26 cellular contexts compared by ENCODE assay signal in the genomic region with DNA sequence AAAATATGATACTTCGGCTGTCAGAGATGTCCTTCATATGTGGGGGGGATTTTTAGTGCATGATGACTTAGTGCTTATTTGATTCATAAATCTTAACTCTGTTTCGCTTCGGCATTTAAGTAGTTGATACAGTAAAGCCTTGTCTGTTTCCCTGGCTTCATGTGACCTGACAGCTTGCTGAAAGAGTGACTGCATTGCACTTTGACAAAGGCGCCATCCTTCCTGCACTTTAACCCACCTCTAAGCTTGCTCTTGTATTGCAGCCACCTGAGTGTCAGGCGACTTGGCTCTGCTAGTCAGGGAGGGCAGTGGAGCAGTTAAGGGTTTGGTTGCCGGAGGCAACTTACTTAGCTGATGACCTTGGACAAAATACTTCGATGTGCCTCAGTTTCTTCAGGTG.
"Had no signal": no experiment of that assay in that cellular context is flagged by ENCODE, and none has a peak within 500 bp of the region (broad histone marks: within the 10 kb centered on the region; RNA-seq: fewer than 3 reads in every experiment).

No MANE protein-coding gene starts in this region.

- H3K4me3 ChIP-seq: heart right ventricle, left lung, lung, mucosa of descending colon, pancreas, psoas muscle, right atrium auricular region, SJSA1, thoracic aorta, upper lobe of left lung had no signal

- H3K27me3 ChIP-seq: foreskin keratinocyte, heart right ventricle, left lung, pancreas, right atrium auricular region, SJSA1, upper lobe of left lung had no signal

- FAIRE-seq: pancreas had no signal

- H3K4me3 Mint-ChIP-seq: activated CD4-positive, alpha-beta T cell treated with anti-CD3 and anti-CD28 coated beads for 36 hours; activated naive CD8-positive, alpha-beta T cell treated with anti-CD3 and anti-CD28 coated beads, Interleukin-2, amount 50 U/mL, for 24 hours; activated T-helper 1 cell treated with anti-CD3 and anti-CD28 coated beads, Interleukin-12 subunit alpha, Interleukin-12 subunit beta, Interleukin-2, Interleukin-4 antibody, amounts not matched to agents 30 ng/mL and 10 ng/mL and 1 ng/mL, durations not matched to agents 14 hours and 24 hours and 36 hours; endodermal cell; T-cell had no signal

- H3K9me3 Mint-ChIP-seq: activated naive CD8-positive, alpha-beta T cell treated with anti-CD3 and anti-CD28 coated beads, Interleukin-2, amount 50 U/mL, for 24 hours had no signal

- H3K27ac Mint-ChIP-seq: activated naive CD8-positive, alpha-beta T cell treated with anti-CD3 and anti-CD28 coated beads, Interleukin-2, amount 50 U/mL, for 24 hours; activated T-helper 1 cell treated with anti-CD3 and anti-CD28 coated beads, Interleukin-12 subunit alpha, Interleukin-12 subunit beta, Interleukin-2, Interleukin-4 antibody, amounts not matched to agents 30 ng/mL and 10 ng/mL and 1 ng/mL, durations not matched to agents 14 hours and 24 hours and 36 hours; endodermal cell had no signal

- H3K27ac ChIP-seq: foreskin keratinocyte, heart right ventricle, left lung, pancreas, psoas muscle, right atrium auricular region, SJSA1, thoracic aorta, upper lobe of left lung had no signal

- H3K27me3 Mint-ChIP-seq: activated CD4-positive, alpha-beta T cell treated with anti-CD3 and anti-CD28 coated beads for 36 hours; activated naive CD8-positive, alpha-beta T cell treated with anti-CD3 and anti-CD28 coated beads, Interleukin-2, amount 50 U/mL, for 24 hours; T-cell had no signal

- DNase-seq: activated CD4-positive, alpha-beta T cell treated with anti-CD3 and anti-CD28 coated beads for 36 hours; activated CD4-positive, CD25-positive, alpha-beta regulatory T cell; activated gamma-delta T cell treated with Interleukin-2 at 50 U/mL for 16 hours; activated naive CD4-positive, alpha-beta T cell treated with anti-CD3 and anti-CD28 coated beads, Interleukin-2, amount 50 U/mL, for 16 hours; amygdala; central memory CD4-positive, alpha-beta T cell; endodermal cell; foreskin keratinocyte; heart right ventricle; kidney glomerular epithelial cell; left lung; mucosa of descending colon; nucleus accumbens; pancreas; psoas muscle; stimulated activated CD4-positive, alpha-beta T cell treated with anti-CD3 and anti-CD28 coated beads, Interleukin-2, amount 100 ng/mL, for 48 hours; stimulated activated naive CD8-positive, alpha-beta T cell treated with anti-CD3 and anti-CD28 coated beads, Interleukin-15, Interleukin-2, amounts not matched to agents 100 U/mL and 50 U/mL, for 24 hours; T-cell had no signal

- ATAC-seq: activated CD4-positive, alpha-beta T cell treated with anti-CD3 and anti-CD28 coated beads for 36 hours; activated naive CD8-positive, alpha-beta T cell treated with anti-CD3 and anti-CD28 coated beads, Interleukin-2, amount 50 U/mL, for 24 hours; esophagus mucosa; foreskin keratinocyte; left lung; mucosa of descending colon; pancreas; T-cell had no signal

- H3K4me1 ChIP-seq: psoas muscle, SJSA1 had no signal

- H3K4me1 Mint-ChIP-seq: activated naive CD8-positive, alpha-beta T cell treated with anti-CD3 and anti-CD28 coated beads, Interleukin-2, amount 50 U/mL, for 24 hours had no signal

- H3K9me3 ChIP-seq: heart right ventricle, left lung, mucosa of descending colon, pancreas, psoas muscle, right atrium auricular region, SJSA1, thoracic aorta, upper lobe of left lung had no signal
